ENCODE assay signal across 8 cellular contexts in the genomic region with DNA sequence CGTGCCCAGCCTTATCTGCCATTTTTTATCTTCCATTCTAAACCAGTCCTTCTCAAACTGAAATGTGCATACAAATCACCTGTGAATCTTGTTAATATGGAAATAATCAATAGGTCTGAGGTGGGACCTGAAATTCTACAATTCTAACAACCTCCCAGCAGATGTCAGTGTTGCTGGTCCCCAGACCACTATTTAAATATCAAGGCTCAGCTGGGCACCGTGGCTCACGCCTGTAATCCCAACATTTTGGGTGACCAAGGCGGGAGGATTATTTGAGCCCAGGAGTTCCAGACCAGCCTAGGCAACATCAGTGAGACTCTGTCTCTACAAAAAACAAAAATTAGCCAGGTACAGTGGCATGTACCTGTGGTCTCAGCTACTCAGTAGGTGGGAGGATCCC. TPM values are rescaled to one million over a fixed set of nuclear protein-coding genes. Genes with fewer than 3 reads are reported as not detected.
DNase-seq lines count a peak whose midpoint lies in the region; ATAC-seq and TF ChIP-seq lines count a peak whose summit lies in the region.

No MANE protein-coding gene starts in this region.

- H3K27me3 Mint-ChIP-seq in activated naive CD8-positive, alpha-beta T cell treated with anti-CD3 and anti-CD28 coated beads, Interleukin-2, amount 50 U/mL, for 24 hours: peaks cover 8% of the 10 kb centered on the region
- peaks cover 5% of the 10 kb centered on the region for H3K27me3 Mint-ChIP-seq in memory B cell

- H3K27ac ChIP-seq in Karpas-422 (ENCODE audit: low read length) (no peak overlapping the region), coronary artery (no peak overlapping the region)

- DNase-seq in NCI-H2081 (lab: John Stamatoyannopoulos, UW): peak; percentile 52 to 57
- no peak for DNase-seq in NCI-H2081 treated with DMSO at 0.1 percent for 48 hours (lab: John Stamatoyannopoulos, UW)
- DNase-seq in Karpas-422: peak; percentile 74
- DNase-seq in activated naive CD8-positive, alpha-beta T cell treated with anti-CD3 and anti-CD28 coated beads, Interleukin-2, amount 50 U/mL, for 24 hours: peak; percentile 8
- DNase-seq in memory B cell (ENCODE audit: low spot score in 2 of 2): peak; percentile 26 to 37
- DNase-seq in coronary artery (ENCODE audit: low spot score): no peak
- no peak for DNase-seq in midbrain (lab: John Stamatoyannopoulos, UW)
- no peak for DNase-seq in HuH-7.5 (ENCODE audit: low spot score)

- no peak overlapping the region for H3K27ac Mint-ChIP-seq in activated naive CD8-positive, alpha-beta T cell treated with anti-CD3 and anti-CD28 coated beads, Interleukin-2, amount 50 U/mL, for 24 hours
- H3K27ac Mint-ChIP-seq in memory B cell: no peak overlapping the region

- H3K9ac ChIP-seq in Karpas-422 (ENCODE audit: low read length): no peak overlapping the region

- H3K4me3 ChIP-seq in Karpas-422 (ENCODE audit: low read length) (no peak overlapping the region), coronary artery (no peak overlapping the region)

- H3K9me3 Mint-ChIP-seq in activated naive CD8-positive, alpha-beta T cell treated with anti-CD3 and anti-CD28 coated beads, Interleukin-2, amount 50 U/mL, for 24 hours: no peaks in the 10 kb centered on the region
- H3K9me3 Mint-ChIP-seq in memory B cell: no peaks in the 10 kb centered on the region

- no peaks in the 10 kb centered on the region for H3K9me3 ChIP-seq in Karpas-422 (ENCODE audit: low read length)

- H3K4me1 Mint-ChIP-seq in activated naive CD8-positive, alpha-beta T cell treated with anti-CD3 and anti-CD28 coated beads, Interleukin-2, amount 50 U/mL, for 24 hours: peaks cover 8% of the 10 kb centered on the region
- no peaks in the 10 kb centered on the region for H3K4me1 Mint-ChIP-seq in memory B cell

- H3K4me3 Mint-ChIP-seq in activated naive CD8-positive, alpha-beta T cell treated with anti-CD3 and anti-CD28 coated beads, Interleukin-2, amount 50 U/mL, for 24 hours: no peak overlapping the region
- H3K4me3 Mint-ChIP-seq in memory B cell: no peak overlapping the region

- H3K27me3 ChIP-seq in Karpas-422 (ENCODE audit: low read length): no peaks in the 10 kb centered on the region

- H3K36me3 ChIP-seq in Karpas-422 (ENCODE audit: insufficient read depth, low read length): no peaks in the 10 kb centered on the region

- H3K9me2 ChIP-seq in Karpas-422 (replicated peaks; ENCODE audit: insufficient read depth, low read length): no peaks in the 10 kb centered on the region

- H3K79me2 ChIP-seq in Karpas-422 (ENCODE audit: low read length): no peaks in the 10 kb centered on the region

- no peak overlapping the region for H3K4me2 ChIP-seq in Karpas-422 (ENCODE audit: low read depth, low read length, poor library complexity, severe bottlenecking)

- no peaks in the 10 kb centered on the region for H4K20me1 ChIP-seq in Karpas-422 (ENCODE audit: insufficient read depth, low read depth, low read length)

- no peak for TF ChIP-seq CTCF in coronary artery (IDR thresholded peaks at IDR 0.05)

- ATAC-seq in activated naive CD8-positive, alpha-beta T cell treated with anti-CD3 and anti-CD28 coated beads, Interleukin-2, amount 50 U/mL, for 24 hours: no peak
- ATAC-seq in memory B cell (ENCODE audit: low read depth): peak; percentile 77

- no peaks in the 10 kb centered on the region for H3K4me1 ChIP-seq in Karpas-422 (ENCODE audit: low read length)

- no peaks in the 10 kb centered on the region for H3K36me3 Mint-ChIP-seq in activated naive CD8-positive, alpha-beta T cell treated with anti-CD3 and anti-CD28 coated beads, Interleukin-2, amount 50 U/mL, for 24 hours (ENCODE audit: low read depth)
- no peaks in the 10 kb centered on the region for H3K36me3 Mint-ChIP-seq in memory B cell

- no peak overlapping the region for H2AFZ ChIP-seq in Karpas-422 (ENCODE audit: low read length)

RNA-seq across cellular contexts. Expression of gene UQCRHL, which starts 4.1 kb away (rescaled TPM):
- 5.4 and 6.4 TPM in 2 replicates for total RNA-seq in Karpas-422 (2014; rRNA removed; shearing (Covaris generic); ENCODE audit: low replicate concordance)

RNA-seq across cellular contexts. Expression of gene SPEN, which starts 44.1 kb away (rescaled TPM):
- total RNA-seq in Karpas-422 (2014; rRNA removed; shearing (Covaris generic); ENCODE audit: low replicate concordance): 17.9 and 26.8 TPM in 2 replicates

RNA-seq across cellular contexts. Expression of gene FBLIM1, which starts 44.8 kb away (rescaled TPM):
- total RNA-seq in Karpas-422 (2014; rRNA removed; shearing (Covaris generic); ENCODE audit: low replicate concordance): not detected in 2 replicates

Comparison
In these comparisons a context has a peak if more than half of its experiments do, and no peak if none do; other contexts are left out.
1. DNase-seq: peak in NCI-H2081 (2 of 2), Karpas-422 (single experiment), activated naive CD8-positive, alpha-beta T cell treated with anti-CD3 and anti-CD28 coated beads, Interleukin-2, amount 50 U/mL, for 24 hours (single experiment) and memory B cell (2 of 2); none in NCI-H2081 treated with DMSO at 0.1 percent for 48 hours (single experiment), coronary artery (single experiment), midbrain (single experiment) and HuH-7.5 (single experiment).